27 cellular contexts compared by ENCODE assay signal in genomic region chr3:30555968-30556367, GRCh38.
"Had no signal": no experiment of that assay in that cellular context is flagged by ENCODE, and none has a peak within 500 bp of the region (broad histone marks: within the 10 kb centered on the region; RNA-seq: fewer than 3 reads in every experiment).

No MANE protein-coding gene starts in this region.

- H3K4me1 ChIP-seq: stomach, testis, thyroid gland, tibial artery, upper lobe of left lung, upper lobe of right lung, uterus, vagina had no signal

- DNase-seq: stimulated activated CD4-positive, alpha-beta T cell treated with anti-CD3 and anti-CD28 coated beads, Interleukin-2, amount 100 ng/mL, for 48 hours; stimulated activated CD4-positive, alpha-beta T cell treated with anti-CD3 and anti-CD28 coated beads, Interleukin-4, amount 100 ng/mL, for 1 hour; stimulated activated CD4-positive, alpha-beta T cell treated with anti-CD3 and anti-CD28 coated beads, Interleukin-4, amount 100 ng/mL, for 24 hours; stimulated activated CD4-positive, alpha-beta T cell treated with anti-CD3 and anti-CD28 coated beads, Interleukin-4, amount 100 ng/mL, for 4 hours; stimulated activated CD8-positive, alpha-beta memory T cell treated with anti-CD3 and anti-CD28 coated beads, Interleukin-4, amount 100 ng/mL, for 48 hours; stimulated activated naive B cell treated with anti-CD40 and anti-IgM and Interleukin-4, amounts not matched to agents 10 μg/mL and 1 μg/mL and 100 μg/mL, for 72 hours; stimulated activated naive CD4-positive, alpha-beta T cell; stimulated activated naive CD4-positive, alpha-beta T cell treated with Interleukin-2 at 50 U/mL for 16 hours; stimulated activated naive CD8-positive, alpha-beta T cell treated with anti-CD3 and anti-CD28 coated beads, Interleukin-15, amount 100 ng/mL, for 72 hours; stimulated activated naive CD8-positive, alpha-beta T cell treated with anti-CD3 and anti-CD28 coated beads, Interleukin-15, Interleukin-2, amounts not matched to agents 100 U/mL and 50 U/mL, for 24 hours; stomach; substantia nigra; testis; thyroid gland; tibial artery; transverse colon; trophoblast cell; upper lobe of left lung; upper lobe of right lung; uterus had no signal

- H3K9me3 ChIP-seq: stomach, suprapubic skin, testis, thoracic aorta, thyroid gland, tibial artery, tibial nerve, transverse colon, upper lobe of left lung, upper lobe of right lung, uterus, vagina had no signal

- ATAC-seq: stimulated activated effector memory CD8-positive, alpha-beta T cell treated with anti-CD3 and anti-CD28 coated beads, Interleukin-12 subunit alpha, Interleukin-12 subunit beta, amount 100 ng/mL, for 72 hours; stimulated activated memory B cell treated with anti-CD40 and anti-IgM and Interleukin-4, amounts not matched to agents 10 μg/mL and 1 μg/mL and 100 μg/mL, for 72 hours; stimulated activated naive B cell treated with anti-CD40 and anti-IgM and Interleukin-4, amounts not matched to agents 10 μg/mL and 1 μg/mL and 100 μg/mL, for 72 hours; stimulated activated naive CD8-positive, alpha-beta T cell treated with anti-CD3 and anti-CD28 coated beads, Interleukin-15, amount 100 ng/mL, for 72 hours; stimulated activated naive CD8-positive, alpha-beta T cell treated with anti-CD3 and anti-CD28 coated beads, Interleukin-15, Interleukin-2, amounts not matched to agents 100 U/mL and 50 U/mL, for 24 hours; upper lobe of right lung had no signal

- H3K36me3 ChIP-seq: stomach, suprapubic skin, thoracic aorta, thyroid gland, tibial artery, tibial nerve, transverse colon, upper lobe of left lung, upper lobe of right lung, uterus, vagina had no signal

- H3K27me3 ChIP-seq: stomach, suprapubic skin, testis, thyroid gland, tibial artery, tibial nerve, transverse colon, upper lobe of left lung, upper lobe of right lung, uterus, vagina had no signal

- H3K27ac ChIP-seq: stomach, suprapubic skin, testis, thoracic aorta, thyroid gland, tibial artery, tibial nerve, transverse colon, upper lobe of left lung, upper lobe of right lung, uterus, vagina had no signal

- H3K4me3 ChIP-seq: stomach, suprapubic skin, testis, thoracic aorta, thyroid gland, tibial artery, tibial nerve, transverse colon, upper lobe of left lung, upper lobe of right lung, uterus, vagina had no signal

- FAIRE-seq: urothelium cell line had no signal
